ENCODE assay signal across 8 cellular contexts in genomic region chr21:17613242-17613676, GRCh38. TPM values are rescaled to one million over a fixed set of nuclear protein-coding genes. Genes with fewer than 3 reads are reported as not detected.
A peak's percentile ranks its signal among the peaks of the same experiment; 100 is the strongest.
DNase-seq lines count a peak whose midpoint lies in the region; ATAC-seq and TF ChIP-seq lines count a peak whose summit lies in the region.

No MANE protein-coding gene starts in this region.

- DNase-seq in CD4-positive, alpha-beta T cell = peak in 2 of 10 experiments; percentile 17 to 37
- peak; percentile 53 for DNase-seq in GM23248
- DNase-seq in T-helper 2 cell treated with Interferon-gamma antibody and Interleukin-4, amounts not matched to agents 5 μg/mL and 100 μg/mL, for 36 hours (ENCODE audit: low spot score) = peak; percentile 5
- DNase-seq in endothelial cell (ENCODE audit: low spot score) = no peak
- DNase-seq in mucosa of descending colon = peak in 1 of 3 donors; percentile 42

- H3K4me1 ChIP-seq in GM23248 (ENCODE audit: insufficient read depth) (peaks cover 8% of the 10 kb centered on the region), mucosa of descending colon (ENCODE audit: low read depth) (peaks cover 23% of the 10 kb centered on the region), urinary bladder (ENCODE audit: insufficient read depth) (no peaks in the 10 kb centered on the region)

- peak overlapping the region; percentile 52 for H3K27ac ChIP-seq in CD4-positive, alpha-beta T cell (ENCODE audit: low read depth, low read length)
- peak overlapping the region; percentile 4; the same call in 1 of the 2 replicates for H3K27ac ChIP-seq in GM23248
- H3K27ac ChIP-seq in urinary bladder (ENCODE audit: low read depth) = peak overlapping the region; percentile 77

- H2AFZ ChIP-seq in GM23248 = peak overlapping the region; percentile 99

- intact Hi-C loops in CD4-positive, alpha-beta T cell (cut with DNase I, micrococcal nuclease) = loop anchor here (2.0 to 10.0 kb wide), 5 partner anchors 100 to 1888 kb away; partner anchors contain the start of genes C21orf91 (in 1 of the 2), CXADR (in 1 of the 2) and USP25 (in 1 of the 2)
- intact Hi-C loops in mucosa of descending colon (cut with DNase I, micrococcal nuclease) = no loop called here

- peak overlapping the region; percentile 97 for H3K4me3 ChIP-seq in GM23248
- peak overlapping the region; percentile 89 for H3K4me3 ChIP-seq in mucosa of descending colon
- peak overlapping the region; percentile 94 for H3K4me3 ChIP-seq in urinary bladder (ENCODE audit: low read depth, low read length)

- peaks cover 28% of the 10 kb centered on the region for H3K4me1 Mint-ChIP-seq in CD4-positive, alpha-beta T cell (ENCODE audit: low read depth)
- peaks cover 42% of the 10 kb centered on the region for H3K4me1 Mint-ChIP-seq in T-helper 2 cell treated with Interferon-gamma antibody and Interleukin-4, amounts not matched to agents 5 μg/mL and 100 μg/mL, for 36 hours (ENCODE audit: low read depth)
- peaks cover 9% of the 10 kb centered on the region for H3K4me1 Mint-ChIP-seq in endothelial cell (ENCODE audit: unreplicated experiment)

- H4K20me1 ChIP-seq in GM23248 (ENCODE audit: insufficient read depth) = no peaks in the 10 kb centered on the region

- no peaks in the 10 kb centered on the region for H3K9me3 ChIP-seq in CD4-positive, alpha-beta T cell (ENCODE audit: control insufficient read depth, low read length)
- H3K9me3 ChIP-seq in GM23248 (ENCODE audit: low read depth) (no peaks in the 10 kb centered on the region), mucosa of descending colon (no peaks in the 10 kb centered on the region)

- peak overlapping the region; percentile 88 for H3K4me3 Mint-ChIP-seq in CD4-positive, alpha-beta T cell
- H3K4me3 Mint-ChIP-seq in T-helper 2 cell treated with Interferon-gamma antibody and Interleukin-4, amounts not matched to agents 5 μg/mL and 100 μg/mL, for 36 hours = peak overlapping the region; percentile 81
- H3K4me3 Mint-ChIP-seq in endothelial cell (ENCODE audit: unreplicated experiment) = peak overlapping the region; percentile 89

- no peaks in the 10 kb centered on the region for H3K27me3 Mint-ChIP-seq in CD4-positive, alpha-beta T cell
- no peaks in the 10 kb centered on the region for H3K27me3 Mint-ChIP-seq in T-helper 2 cell treated with Interferon-gamma antibody and Interleukin-4, amounts not matched to agents 5 μg/mL and 100 μg/mL, for 36 hours (ENCODE audit: low read depth)
- peaks cover 9% of the 10 kb centered on the region for H3K27me3 Mint-ChIP-seq in endothelial cell (ENCODE audit: unreplicated experiment)

- WGBS in GM23248 (ENCODE audit: low coverage in 1 of 2, low lambda C conversion rate in 2 of 2, missing lambda C conversion rate in 2 of 2), 2 experiments = 5% methylated on average over 16 of the region's 16 CpGs
- 12% methylated on average over 16 of the region's 16 CpGs for WGBS in urinary bladder

- no peaks in the 10 kb centered on the region for H3K27me3 ChIP-seq in CD4-positive, alpha-beta T cell (ENCODE audit: control insufficient read depth, insufficient read depth, low read length)
- no peaks in the 10 kb centered on the region for H3K27me3 ChIP-seq in GM23248 (replicated peaks; ENCODE audit: insufficient read depth)

- H3K27ac Mint-ChIP-seq in CD4-positive, alpha-beta T cell = peak overlapping the region; percentile 81
- peak overlapping the region; percentile 82 for H3K27ac Mint-ChIP-seq in T-helper 2 cell treated with Interferon-gamma antibody and Interleukin-4, amounts not matched to agents 5 μg/mL and 100 μg/mL, for 36 hours
- H3K27ac Mint-ChIP-seq in endothelial cell (ENCODE audit: unreplicated experiment) = peak overlapping the region; percentile 77

- peak overlapping the region; percentile 87 for H3K4me2 ChIP-seq in GM23248 (ENCODE audit: unreplicated experiment)

- H3K9me2 ChIP-seq in GM23248 (ENCODE audit: insufficient read depth) = no peaks in the 10 kb centered on the region

- POLR2A ChIA-PET in CD4-positive, alpha-beta T cell (lab: Charles Lee) = interaction anchor here (0.9 to 1.5 kb wide), 2 partner anchors 9 to 205 kb away, joined by 3 read pairs; no protein-coding TSS in a partner anchor

- H3K9ac ChIP-seq in GM23248 = peak overlapping the region; percentile 95

- peaks cover 32% of the 10 kb centered on the region for H3K79me2 ChIP-seq in GM23248 (ENCODE audit: insufficient read depth)

- no peaks in the 10 kb centered on the region for H3K9me3 Mint-ChIP-seq in CD4-positive, alpha-beta T cell
- H3K9me3 Mint-ChIP-seq in T-helper 2 cell treated with Interferon-gamma antibody and Interleukin-4, amounts not matched to agents 5 μg/mL and 100 μg/mL, for 36 hours = no peaks in the 10 kb centered on the region
- no peaks in the 10 kb centered on the region for H3K9me3 Mint-ChIP-seq in endothelial cell (ENCODE audit: unreplicated experiment)

- H3K36me3 ChIP-seq in GM23248 (ENCODE audit: low read depth) (no peaks in the 10 kb centered on the region), mucosa of descending colon (ENCODE audit: low read depth) (no peaks in the 10 kb centered on the region), urinary bladder (ENCODE audit: insufficient read depth) (no peaks in the 10 kb centered on the region)

- H3K36me3 Mint-ChIP-seq in CD4-positive, alpha-beta T cell (ENCODE audit: low read depth) = peaks cover 9% of the 10 kb centered on the region
- H3K36me3 Mint-ChIP-seq in T-helper 2 cell treated with Interferon-gamma antibody and Interleukin-4, amounts not matched to agents 5 μg/mL and 100 μg/mL, for 36 hours (ENCODE audit: low read depth) = peaks cover 22% of the 10 kb centered on the region
- peaks cover 5% of the 10 kb centered on the region for H3K36me3 Mint-ChIP-seq in endothelial cell (ENCODE audit: low read depth, unreplicated experiment)

- in situ Hi-C loops in GM23248 (cut with MboI) = no loop called here

- CTCF ChIA-PET in CD4-positive, alpha-beta T cell (lab: Charles Lee) = interaction anchor here (1.2 kb wide), 1 partner anchor 186 kb away, joined by 3 read pairs; no protein-coding TSS in a partner anchor

- ATAC-seq in CD4-positive, alpha-beta T cell (ENCODE audit: poor library complexity) = no peak
- ATAC-seq in mucosa of descending colon = no peak
- ATAC-seq in GM21381 (IDR thresholded peaks at IDR 0.05; ENCODE audit: unreplicated experiment) = no peak
- no peak for ATAC-seq in GM18909 (IDR thresholded peaks at IDR 0.05; ENCODE audit: poor library complexity, unreplicated experiment)

- peaks cover 29% of the 10 kb centered on the region for H3F3A ChIP-seq in GM23248 (ENCODE audit: insufficient read depth)

- no peak for TF ChIP-seq CTCF in CD4-positive, alpha-beta T cell (IDR thresholded peaks at IDR 0.05)
- TF ChIP-seq CTCF in endothelial cell (IDR thresholded peaks at IDR 0.05; ENCODE audit: unreplicated experiment) (no peak), mucosa of descending colon (IDR thresholded peaks at IDR 0.05) (no peak)

RNA-seq across cellular contexts. Expression of gene BTG3, which starts 0.6 kb away (rescaled TPM):
- total RNA-seq in CD4-positive, alpha-beta T cell = 10 to 100 TPM; 81.9 to 84.0 TPM
- total RNA-seq in GM23248 (2014; rRNA removed; shearing (Covaris generic)) = 15.6 and 22.8 TPM in 2 replicates
- polyA plus RNA-seq in GM23248 (2016; fragmentation: Nextera tagmentation; extraction: Ambion mirVana) = 43.7 and 44.4 TPM in 2 replicates
- total RNA-seq in endothelial cell (ENCODE audit: unreplicated experiment) = 18.5 TPM
- total RNA-seq in mucosa of descending colon = 10 to 100 TPM; 17.5 to 29.6 (median 19.0) TPM
- 50.7 TPM for total RNA-seq in urinary bladder
- polyA plus RNA-seq in urinary bladder = 27.4 TPM

Comparison
In these comparisons a context has a peak if more than half of its experiments do, and no peak if none do; other contexts are left out.
1. H3K27ac ChIP-seq: peak in every context shown above with its lines; median percentile 77 in urinary bladder; 52 in CD4-positive, alpha-beta T cell; 4 in GM23248.
2. intact Hi-C loops: an anchor here in CD4-positive, alpha-beta T cell (2.0 to 10.0 kb wide); none called in mucosa of descending colon.